Comparison of ENCODE assay signal across 32 cellular contexts in genomic region chr15:97517726-97518125, GRCh38.
"Had no signal": no experiment of that assay in that cellular context is flagged by ENCODE, and none has a peak within 500 bp of the region (broad histone marks: within the 10 kb centered on the region; RNA-seq: fewer than 3 reads in every experiment).

No MANE protein-coding gene starts in this region.

- H3K4me2 ChIP-seq: neural progenitor cell had no signal

- H3K4me3 Mint-ChIP-seq: activated CD4-positive, alpha-beta memory T cell treated with anti-CD3 and anti-CD28 coated beads, Interleukin-2, amount 10 ng/mL, durations not matched to agents 7 days and 5 days; activated CD4-positive, alpha-beta T cell treated with anti-CD3 and anti-CD28 coated beads, Interleukin-2, amount 10 ng/mL, durations not matched to agents 7 days and 5 days; activated naive CD4-positive, alpha-beta T cell treated with anti-CD3 and anti-CD28 coated beads, Interleukin-2, amount 10 ng/mL, durations not matched to agents 7 days and 5 days; activated naive CD8-positive, alpha-beta T cell treated with anti-CD3 and anti-CD28 coated beads, Interleukin-2, amount 10 ng/mL, durations not matched to agents 7 days and 5 days; activated T-cell treated with anti-CD3 and anti-CD28 coated beads, Interleukin-2, amount 50 U/mL, for 24 hours; brain; effector memory CD8-positive, alpha-beta T cell; natural killer cell; neural progenitor cell; stimulated activated effector memory CD8-positive, alpha-beta T cell treated with anti-CD3 and anti-CD28 coated beads, Interleukin-12 subunit alpha, Interleukin-12 subunit beta, amount 100 ng/mL, for 72 hours; stimulated activated naive CD8-positive, alpha-beta T cell treated with anti-CD3 and anti-CD28 coated beads, Interleukin-15, Interleukin-2, amounts not matched to agents 100 ng/mL and 50 ng/mL, for 24 hours; type B pancreatic cell; WTC11 had no signal

- H3K27me3 ChIP-seq: ascending aorta, cardiac muscle cell, left lung, neural progenitor cell, sigmoid colon, uterus had no signal

- H3K9me3 Mint-ChIP-seq: activated CD4-positive, alpha-beta T cell treated with anti-CD3 and anti-CD28 coated beads, Interleukin-2, amount 10 ng/mL, durations not matched to agents 7 days and 5 days; neural progenitor cell; type B pancreatic cell had no signal

- H3K4me3 ChIP-seq: ascending aorta, cardiac muscle cell, left lung, lower lobe of right lung, neural progenitor cell, psoas muscle, sigmoid colon, uterus had no signal

- H3K27me3 Mint-ChIP-seq: activated CD4-positive, alpha-beta memory T cell treated with anti-CD3 and anti-CD28 coated beads, Interleukin-2, amount 10 ng/mL, durations not matched to agents 7 days and 5 days; activated CD4-positive, alpha-beta T cell treated with anti-CD3 and anti-CD28 coated beads, Interleukin-2, amount 10 ng/mL, durations not matched to agents 7 days and 5 days; activated naive CD4-positive, alpha-beta T cell treated with anti-CD3 and anti-CD28 coated beads, Interleukin-2, amount 10 ng/mL, durations not matched to agents 7 days and 5 days; activated naive CD8-positive, alpha-beta T cell treated with anti-CD3 and anti-CD28 coated beads, Interleukin-2, amount 10 ng/mL, durations not matched to agents 7 days and 5 days; activated T-cell treated with anti-CD3 and anti-CD28 coated beads, Interleukin-2, amount 50 U/mL, for 24 hours; brain; effector memory CD8-positive, alpha-beta T cell; stimulated activated naive CD8-positive, alpha-beta T cell treated with anti-CD3 and anti-CD28 coated beads, Interleukin-15, Interleukin-2, amounts not matched to agents 100 ng/mL and 50 ng/mL, for 24 hours had no signal

- H3K36me3 Mint-ChIP-seq: activated naive CD4-positive, alpha-beta T cell treated with anti-CD3 and anti-CD28 coated beads, Interleukin-2, amount 10 ng/mL, durations not matched to agents 7 days and 5 days; activated naive CD8-positive, alpha-beta T cell treated with anti-CD3 and anti-CD28 coated beads, Interleukin-2, amount 10 ng/mL, durations not matched to agents 7 days and 5 days; brain; natural killer cell; neural progenitor cell; stimulated activated effector memory CD8-positive, alpha-beta T cell treated with anti-CD3 and anti-CD28 coated beads, Interleukin-12 subunit alpha, Interleukin-12 subunit beta, amount 100 ng/mL, for 72 hours; type B pancreatic cell; WTC11 had no signal

- H2AFZ ChIP-seq: neural progenitor cell, parathyroid adenoma had no signal

- H3K27ac Mint-ChIP-seq: activated CD4-positive, alpha-beta memory T cell treated with anti-CD3 and anti-CD28 coated beads, Interleukin-2, amount 10 ng/mL, durations not matched to agents 7 days and 5 days; activated CD4-positive, alpha-beta T cell treated with anti-CD3 and anti-CD28 coated beads, Interleukin-2, amount 10 ng/mL, durations not matched to agents 7 days and 5 days; activated naive CD4-positive, alpha-beta T cell treated with anti-CD3 and anti-CD28 coated beads, Interleukin-2, amount 10 ng/mL, durations not matched to agents 7 days and 5 days; activated naive CD8-positive, alpha-beta T cell treated with anti-CD3 and anti-CD28 coated beads, Interleukin-2, amount 10 ng/mL, durations not matched to agents 7 days and 5 days; activated T-cell treated with anti-CD3 and anti-CD28 coated beads, Interleukin-2, amount 50 U/mL, for 24 hours; brain; effector memory CD8-positive, alpha-beta T cell; natural killer cell; neural progenitor cell; stimulated activated effector memory CD8-positive, alpha-beta T cell treated with anti-CD3 and anti-CD28 coated beads, Interleukin-12 subunit alpha, Interleukin-12 subunit beta, amount 100 ng/mL, for 72 hours; stimulated activated naive CD8-positive, alpha-beta T cell treated with anti-CD3 and anti-CD28 coated beads, Interleukin-15, Interleukin-2, amounts not matched to agents 100 ng/mL and 50 ng/mL, for 24 hours; type B pancreatic cell; WTC11 had no signal

- H3K27ac ChIP-seq: ascending aorta, cardiac muscle cell, left lung, lower lobe of right lung, neural progenitor cell, parathyroid adenoma, psoas muscle, sigmoid colon, uterus had no signal

- H3K9me3 ChIP-seq: ascending aorta, left lung, lower lobe of right lung, sigmoid colon, uterus had no signal

- H3K79me2 ChIP-seq: parathyroid adenoma had no signal

- H3K9ac ChIP-seq: neural progenitor cell, parathyroid adenoma had no signal

- H3K4me1 Mint-ChIP-seq: activated CD4-positive, alpha-beta memory T cell treated with anti-CD3 and anti-CD28 coated beads, Interleukin-2, amount 10 ng/mL, durations not matched to agents 7 days and 5 days; activated CD4-positive, alpha-beta T cell treated with anti-CD3 and anti-CD28 coated beads, Interleukin-2, amount 10 ng/mL, durations not matched to agents 7 days and 5 days; activated naive CD4-positive, alpha-beta T cell treated with anti-CD3 and anti-CD28 coated beads, Interleukin-2, amount 10 ng/mL, durations not matched to agents 7 days and 5 days; activated naive CD8-positive, alpha-beta T cell treated with anti-CD3 and anti-CD28 coated beads, Interleukin-2, amount 10 ng/mL, durations not matched to agents 7 days and 5 days; natural killer cell; stimulated activated effector memory CD8-positive, alpha-beta T cell treated with anti-CD3 and anti-CD28 coated beads, Interleukin-12 subunit alpha, Interleukin-12 subunit beta, amount 100 ng/mL, for 72 hours had no signal

- DNase-seq: activated CD4-positive, alpha-beta memory T cell treated with anti-CD3 and anti-CD28 coated beads, Interleukin-2, amount 10 ng/mL, durations not matched to agents 7 days and 5 days; activated CD4-positive, alpha-beta T cell treated with anti-CD3 and anti-CD28 coated beads for 1 hour; activated CD4-positive, alpha-beta T cell treated with anti-CD3 and anti-CD28 coated beads, Interleukin-2, amount 10 ng/mL, durations not matched to agents 7 days and 5 days; activated CD8-positive, alpha-beta memory T cell treated with anti-CD3 and anti-CD28 coated beads, Interleukin-2, amount 50 U/mL, for 48 hours; activated gamma-delta T cell; activated naive CD4-positive, alpha-beta T cell treated with anti-CD3 and anti-CD28 coated beads, Interleukin-2, amount 10 ng/mL, durations not matched to agents 7 days and 5 days; activated naive CD8-positive, alpha-beta T cell treated with anti-CD3 and anti-CD28 coated beads, Interleukin-2, amount 10 ng/mL, durations not matched to agents 7 days and 5 days; activated T-cell treated with anti-CD3 and anti-CD28 coated beads, Interleukin-2, amount 50 U/mL, for 24 hours; cerebellar nuclear complex; cortex of kidney; effector memory CD8-positive, alpha-beta T cell; foreskin melanocyte; left lung; lower lobe of right lung; mesendoderm; natural killer cell; occipital lobe; psoas muscle; sigmoid colon; small intestine; stimulated activated CD4-positive, alpha-beta T cell treated with anti-CD3 and anti-CD28 coated beads, Interleukin-4, amount 100 ng/mL, for 24 hours; uterus had no signal

- H3K36me3 ChIP-seq: ascending aorta, cardiac muscle cell, left lung, lower lobe of right lung, neural progenitor cell, sigmoid colon, uterus had no signal

- H3K4me1 ChIP-seq: ascending aorta, left lung, lower lobe of right lung, neural progenitor cell, parathyroid adenoma, psoas muscle, uterus had no signal

- ATAC-seq: effector memory CD8-positive, alpha-beta T cell; esophagus mucosa; left lung; lower lobe of right lung; natural killer cell; psoas muscle; stimulated activated effector memory CD8-positive, alpha-beta T cell treated with anti-CD3 and anti-CD28 coated beads, Interleukin-12 subunit alpha, Interleukin-12 subunit beta, amount 100 ng/mL, for 72 hours; WTC11 had no signal
